ENCODE assay signal across 22 cellular contexts in the genomic region with DNA sequence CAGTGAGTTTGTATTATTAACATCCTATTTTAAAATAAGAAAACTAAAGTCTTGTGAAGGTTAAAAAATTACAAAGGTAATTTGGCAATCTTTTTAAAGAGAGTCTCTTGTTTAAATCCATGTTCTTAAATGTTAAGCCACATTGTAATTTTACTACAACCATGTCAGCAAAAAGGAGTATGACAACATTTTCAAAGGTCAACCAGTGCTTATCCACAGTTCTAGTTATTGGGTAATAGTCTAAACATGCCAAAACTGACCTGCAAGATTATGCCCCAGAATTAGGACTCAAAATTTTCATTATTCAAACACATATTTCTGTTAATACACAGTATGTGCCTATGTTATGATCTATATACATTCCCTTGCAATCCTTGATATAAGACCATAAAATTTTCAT.
DNase-seq lines count a peak whose midpoint lies in the region; ATAC-seq, FAIRE-seq and TF ChIP-seq lines count a peak whose summit lies in the region.
"Had no signal": no experiment of that assay in that cellular context is flagged by ENCODE, and none has a peak within 500 bp of the region (broad histone marks: within the 10 kb centered on the region; RNA-seq: fewer than 3 reads in every experiment).

No MANE protein-coding gene starts in this region.

- no peak for TF ChIP-seq CTCF in liver (IDR thresholded peaks at IDR 0.05; ENCODE audit: low read depth, low read length, missing input control)
- no peak for TF ChIP-seq CTCF in HepG2 (CRISPR knock-in tag; IDR thresholded peaks at IDR 0.05)
- TF ChIP-seq CTCF in choroid plexus epithelial cell (conservative IDR thresholded peaks at IDR 0.05; ENCODE audit: low read depth, low read length), result no peak
- TF ChIP-seq CTCF in right lobe of liver (IDR thresholded peaks at IDR 0.05), result no peak

- no peak for TF ChIP-seq POLR2A in HepG2 (IDR thresholded peaks at IDR 0.05; ENCODE audit: insufficient read depth in 1 of 2, low read depth in 2 of 2, low read length in 2 of 2)
- TF ChIP-seq POLR2A in right lobe of liver (IDR thresholded peaks at IDR 0.05), result no peak

- in situ Hi-C loops in HepG2 (cut with HindIII; ENCODE audit: extremely low pct_ligation_motif_present, low pct_unique_long_range_greater_than_20kb), result no loop called here

- no TSS peak for BruUV-seq in HepG2 (replicated peaks; lab: Mats Ljungman, UMichigan)

- TF ChIP-seq EP300 in HepG2 (IDR thresholded peaks at IDR 0.05; ENCODE audit: low read depth in 2 of 2, low read length in 2 of 2) (no peak), HepG2 (CRISPR knock-in tag; IDR thresholded peaks at IDR 0.05; ENCODE audit: borderline replicate concordance) (no peak)

- peaks cover 4 to 34% (median 18%) of the 10 kb centered on the region in 4 donors for H3K4me1 ChIP-seq in liver (ENCODE audit: control insufficient read depth in 4 of 4, insufficient read depth in 4 of 4, low read length in 3 of 4)
- H3K4me1 ChIP-seq in HepG2 (ENCODE audit: insufficient read depth, low read length), result no peaks in the 10 kb centered on the region
- H3K4me1 ChIP-seq in right lobe of liver, result peaks cover 0 to 37% (median 9%) of the 10 kb centered on the region in 4 donors
- H3K4me1 ChIP-seq: BLaER1 had no signal

- H3K79me2 ChIP-seq in HepG2 (ENCODE audit: insufficient read depth, low read length), result no peaks in the 10 kb centered on the region

- H3K27ac ChIP-seq in liver (ENCODE audit: low read depth in 1 of 2, low read length in 2 of 2) (peak overlapping the region in 1 of 2 donors; percentile 34), HepG2 (ENCODE audit: extremely low read length, insufficient read depth, low read length) (no peak overlapping the region), right lobe of liver (peak overlapping the region in 2 of 3 donors; percentile 37 to 47)
- H3K27ac ChIP-seq: 22Rv1, BLaER1, C4-2B had no signal

- no peak overlapping the region for H3K4me2 ChIP-seq in HepG2 (ENCODE audit: low read depth, low read length)
- H3K4me2 ChIP-seq: BLaER1, GM23338 had no signal

- TF ChIP-seq RAD21 in liver (IDR thresholded peaks at IDR 0.05), result peak in 1 of 2 donors; percentile 31
- TF ChIP-seq RAD21 in HepG2 (CRISPR knock-in tag; IDR thresholded peaks at IDR 0.05), result no peak

- intact Hi-C loops in HepG2 (cut with micrococcal nuclease; ENCODE audit: unreplicated experiment), result no loop called here
- intact Hi-C loops in right lobe of liver (cut with DNase I), result no loop called here

- H3K9me3 ChIP-seq in liver (ENCODE audit: control insufficient read depth in 4 of 4, low read length in 3 of 4) (no peaks in the 10 kb centered on the region), HepG2 (ENCODE audit: low read length) (peaks cover 29% of the 10 kb centered on the region), right lobe of liver (no peaks in the 10 kb centered on the region)
- H3K9me3 ChIP-seq: BLaER1 had no signal

- CTCF ChIA-PET in HepG2 (lab: Yijun Ruan, JAX; ENCODE audit: low intra/inter-chr PET ratio, low total read pairs), result no interaction called here

- no peaks in the 10 kb centered on the region for H4K20me1 ChIP-seq in HepG2 (ENCODE audit: insufficient read depth, low read length)
- H4K20me1 ChIP-seq: BLaER1 had no signal

- no peak for FAIRE-seq in HepG2 (lab: Jason Lieb, UNC)
- FAIRE-seq: A204.1, D721Med, GM12878, GM19239 had no signal

- ATAC-seq in HepG2, result no peak
- ATAC-seq in right lobe of liver, result peak; percentile 82 to 92 (median 87)
- no peak for ATAC-seq in GM21576 (IDR thresholded peaks at IDR 0.05; ENCODE audit: unreplicated experiment)
- ATAC-seq: CD8-positive, alpha-beta T cell; GM12878; GM23338; HCT116 had no signal

- H2AFZ ChIP-seq in HepG2 (ENCODE audit: low read length), result no peak overlapping the region
- H2AFZ ChIP-seq: GM23338 had no signal

- H3K4me3 ChIP-seq in liver (ENCODE audit: low read depth in 1 of 3, low read length in 3 of 3), result no peak overlapping the region
- no peak overlapping the region for H3K4me3 ChIP-seq in HepG2 (replicated peaks in 1 of 3; ENCODE audit: insufficient read depth in 1 of 3, low read depth in 2 of 3, low read length in 3 of 3)
- no peak overlapping the region for H3K4me3 ChIP-seq in choroid plexus epithelial cell (ENCODE audit: low read depth, low read length)
- no peak overlapping the region for H3K4me3 ChIP-seq in right lobe of liver
- H3K4me3 ChIP-seq: BLaER1, GM12878, GM23338 had no signal

- H3K36me3 ChIP-seq in liver (ENCODE audit: control insufficient read depth in 4 of 4, insufficient read depth in 3 of 4, low read depth in 1 of 4, low read length in 3 of 4), result no peaks in the 10 kb centered on the region
- no peaks in the 10 kb centered on the region for H3K36me3 ChIP-seq in HepG2 (replicated peaks in 1 of 2; ENCODE audit: control insufficient read depth in 1 of 2, insufficient read depth in 2 of 2, low read length in 2 of 2)
- no peaks in the 10 kb centered on the region for H3K36me3 ChIP-seq in right lobe of liver
- H3K36me3 ChIP-seq: BLaER1 had no signal

- no peaks in the 10 kb centered on the region for H3K27me3 ChIP-seq in liver (ENCODE audit: control insufficient read depth in 4 of 4, insufficient read depth in 4 of 4, low read length in 3 of 4)
- no peaks in the 10 kb centered on the region for H3K27me3 ChIP-seq in HepG2 (ENCODE audit: control insufficient read depth in 1 of 2, insufficient read depth in 2 of 2, low read length in 2 of 2)
- H3K27me3 ChIP-seq in right lobe of liver, result no peaks in the 10 kb centered on the region
- H3K27me3 ChIP-seq: BLaER1 had no signal

- POLR2A ChIA-PET in HepG2 (lab: Yijun Ruan, JAX), result no interaction called here

- DNase-seq in HepG2 (ENCODE audit: low spot score) (no peak), choroid plexus epithelial cell (ENCODE audit: low read depth) (peak; percentile 20), right lobe of liver (no peak), NCI-H1930 (lab: John Stamatoyannopoulos, UW) (no peak)
- DNase-seq: CD4-positive, CD25-positive, alpha-beta regulatory T cell; CD8-positive, alpha-beta T cell; DMS 273 treated with DMSO at 0.1 percent for 48 hours; DMS79; EL; GDM1; H9 had no signal

- no peak overlapping the region for H3K9ac ChIP-seq in liver (ENCODE audit: low read depth in 1 of 2, low read length in 2 of 2)
- no peak overlapping the region for H3K9ac ChIP-seq in HepG2 (ENCODE audit: insufficient read depth, low read depth, low read length)
- H3K9ac ChIP-seq: BLaER1 had no signal

TF ChIP-seq in liver, 16 proteins besides CTCF, POLR2A, EP300 and RAD21 (continues in another document):
- TF ChIP-seq HNF4A (conservative IDR thresholded peaks at IDR 0.05) (peak; percentile 75 to 77), HNF4G (IDR thresholded peaks at IDR 0.05) (peak; percentile 15), TAF1 (conservative IDR thresholded peaks at IDR 0.05) (no peak), GABPA (IDR thresholded peaks at IDR 0.05 in 1 of 2, conservative IDR thresholded peaks at IDR 0.05 in 1 of 2) (no peak), JUND (IDR thresholded peaks at IDR 0.05) (peak in 1 of 2 donors; percentile 55), FOXA1 (IDR thresholded peaks at IDR 0.05) (no peak)

TF ChIP-seq in HepG2, 621 proteins besides CTCF, POLR2A, EP300 and RAD21:
- TF ChIP-seq ZNF225 (CRISPR knock-in tag; IDR thresholded peaks at IDR 0.05) (no peak), MAFK (conservative IDR thresholded peaks at IDR 0.05 in 1 of 2, IDR thresholded peaks at IDR 0.05 in 1 of 2; ENCODE audit: low read length in 2 of 2) (0 out of 4 replicates have a peak, but pooled peaks of 1 of the 2 experiments have one; percentile 26)

Comparison
In these comparisons a context has a peak if more than half of its experiments do, and no peak if none do; other contexts are left out.
1. ATAC-seq: peak in right lobe of liver (4 of 4); none in HepG2 (single experiment) and GM21576 (single experiment).